In the genomic region with DNA sequence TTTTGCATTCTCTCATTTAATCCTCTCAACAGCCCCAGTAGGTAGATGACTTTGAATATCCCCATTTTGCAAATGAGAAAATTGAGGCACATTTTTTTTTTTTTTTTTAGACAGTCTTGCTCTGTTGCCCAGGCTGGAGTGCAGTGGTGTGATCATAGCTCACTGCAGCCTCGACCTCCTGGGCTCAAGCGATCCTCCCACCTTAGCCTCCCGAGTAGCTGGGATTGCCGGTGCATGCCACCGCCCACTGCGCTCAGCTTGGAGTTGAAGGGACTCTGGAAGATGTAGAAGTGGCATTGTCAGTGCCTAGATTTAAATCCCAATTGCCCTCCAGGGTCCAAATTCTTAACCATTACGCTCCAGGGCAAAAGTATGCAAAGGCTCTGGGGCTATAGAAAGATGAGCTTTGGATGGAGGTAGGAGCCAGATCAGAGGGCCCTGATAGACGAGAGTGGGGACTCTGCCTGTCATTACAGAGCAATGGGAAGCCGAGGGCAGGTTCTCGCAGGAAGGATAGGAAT, we compare ENCODE assay signal across 2 cellular contexts.
TF ChIP-seq lines count a peak whose summit lies in the region.

No MANE protein-coding gene starts in this region.

TF ChIP-seq in H1, 55 proteins besides CTCF, POLR2A, EP300 and RAD21:
- TF ChIP-seq POLR2AphosphoS5 (IDR thresholded peaks at IDR 0.05; ENCODE audit: low read depth, low read length), result no peak
- TF ChIP-seq HDAC2 (IDR thresholded peaks at IDR 0.05; ENCODE audit: borderline replicate concordance in 1 of 2, low read depth in 2 of 2, low read length in 2 of 2), result no peak
- TF ChIP-seq SP4 (IDR thresholded peaks at IDR 0.05; ENCODE audit: low read length), result no peak
- no peak for TF ChIP-seq BRCA1 (IDR thresholded peaks at IDR 0.05; ENCODE audit: low read depth, low read length)
- TF ChIP-seq SAP30 (IDR thresholded peaks at IDR 0.05; ENCODE audit: insufficient read depth, insufficient replicate concordance, low read length), result no peak
- no peak for TF ChIP-seq HDAC6 (IDR thresholded peaks at IDR 0.05; ENCODE audit: low read depth, low read length)
- no peak for TF ChIP-seq NRF1 (IDR thresholded peaks at IDR 0.05; ENCODE audit: low read depth, low read length)
- no peak for TF ChIP-seq SP2 (IDR thresholded peaks at IDR 0.05; ENCODE audit: low read length)
- TF ChIP-seq TAF7 (optimal IDR thresholded peaks at IDR 0.05; ENCODE audit: borderline replicate concordance, low read depth, low read length), result no peak
- TF ChIP-seq GABPA (IDR thresholded peaks at IDR 0.05; ENCODE audit: borderline replicate concordance, insufficient read depth, low read length), result no peak
TF ChIP-seq in H1: peak in this region for 0.

TF ChIP-seq in GM12891, 5 proteins besides CTCF, POLR2A, EP300 and RAD21:
- TF ChIP-seq POU2F2 (IDR thresholded peaks at IDR 0.05; ENCODE audit: low read depth, low read length), result no peak
- no peak for TF ChIP-seq PAX5 (IDR thresholded peaks at IDR 0.05; ENCODE audit: insufficient read depth, low read length, severe bottlenecking)
- no peak for TF ChIP-seq TAF1 (IDR thresholded peaks at IDR 0.05; ENCODE audit: low read depth, low read length)
- TF ChIP-seq POLR2AphosphoS5 (IDR thresholded peaks at IDR 0.05; ENCODE audit: low read depth, low read length), result no peak
- no peak for TF ChIP-seq SPI1 (IDR thresholded peaks at IDR 0.05; ENCODE audit: low read depth, low read length)
